1 cellular context compared by ENCODE assay signal in genomic region chr20:50107796-50108331, GRCh38.
TF ChIP-seq lines count a peak whose summit lies in the region.

No MANE protein-coding gene starts in this region.

TF ChIP-seq in HCT116, 20 proteins besides CTCF, POLR2A, EP300 and RAD21 (continued from another document):
- TF ChIP-seq ATF3 (IDR thresholded peaks at IDR 0.05) (no peak), FOSL1 (IDR thresholded peaks at IDR 0.05; ENCODE audit: low read depth) (no peak)
